In genomic region chr11:95697614-95698408, GRCh38 we compare ENCODE assay signal across 1 cellular context.
TF ChIP-seq lines count a peak whose summit lies in the region.

No MANE protein-coding gene starts in this region.

TF ChIP-seq in GM23338, 12 proteins besides CTCF, POLR2A, EP300 and RAD21 (continued from another document):
- TF ChIP-seq ZNF462 (CRISPR knock-in tag; IDR thresholded peaks at IDR 0.05) (no peak), ZNF331 (CRISPR knock-in tag; IDR thresholded peaks at IDR 0.05; ENCODE audit: low read depth) (no peak), ZNF114 (CRISPR knock-in tag; IDR thresholded peaks at IDR 0.05) (no peak), POLR2AphosphoS5 (IDR thresholded peaks at IDR 0.05; ENCODE audit: low read depth) (no peak), REST (IDR thresholded peaks at IDR 0.05; ENCODE audit: unreplicated experiment) (no peak)
- TF ChIP-seq, protein P1, sequence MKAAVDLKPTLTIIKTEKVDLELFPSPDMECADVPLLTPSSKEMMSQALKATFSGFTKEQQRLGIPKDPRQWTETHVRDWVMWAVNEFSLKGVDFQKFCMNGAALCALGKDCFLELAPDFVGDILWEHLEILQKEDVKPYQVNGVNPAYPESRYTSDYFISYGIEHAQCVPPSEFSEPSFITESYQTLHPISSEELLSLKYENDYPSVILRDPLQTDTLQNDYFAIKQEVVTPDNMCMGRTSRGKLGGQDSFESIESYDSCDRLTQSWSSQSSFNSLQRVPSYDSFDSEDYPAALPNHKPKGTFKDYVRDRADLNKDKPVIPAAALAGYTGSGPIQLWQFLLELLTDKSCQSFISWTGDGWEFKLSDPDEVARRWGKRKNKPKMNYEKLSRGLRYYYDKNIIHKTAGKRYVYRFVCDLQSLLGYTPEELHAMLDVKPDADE (IDR thresholded peaks at IDR 0.05): no peak
